36 cellular contexts compared by ENCODE assay signal in genomic region chr1:78240755-78241154, GRCh38.
DNase-seq lines count a peak whose midpoint lies in the region; ATAC-seq, FAIRE-seq and TF ChIP-seq lines count a peak whose summit lies in the region.
"Had no signal": no experiment of that assay in that cellular context is flagged by ENCODE, and none has a peak within 500 bp of the region (broad histone marks: within the 10 kb centered on the region; RNA-seq: fewer than 3 reads in every experiment).

No MANE protein-coding gene starts in this region.

- H3K27ac ChIP-seq in HepG2 (ENCODE audit: extremely low read length, insufficient read depth, low read length): no peak overlapping the region
- no peak overlapping the region for H3K27ac ChIP-seq in right lobe of liver
- H3K27ac ChIP-seq in neural progenitor cell: no peak overlapping the region
- H3K27ac ChIP-seq: cardiac muscle cell, coronary artery, epithelial cell of prostate, psoas muscle, upper lobe of right lung had no signal

- no peak overlapping the region for H3K4me3 Mint-ChIP-seq in neural progenitor cell
- H3K4me3 Mint-ChIP-seq: activated CD8-positive, alpha-beta T cell treated with anti-CD3 and anti-CD28 coated beads for 36 hours; B cell; CD8-positive, alpha-beta T cell; naive B cell; stimulated activated memory B cell treated with anti-CD40 and anti-IgM and Interleukin-4, amounts not matched to agents 10 μg/mL and 1 μg/mL and 100 μg/mL, for 72 hours had no signal

- TF ChIP-seq RAD21 in HepG2 (CRISPR knock-in tag; IDR thresholded peaks at IDR 0.05): no peak

- TF ChIP-seq EP300 in HepG2 (IDR thresholded peaks at IDR 0.05; ENCODE audit: low read depth in 2 of 2, low read length in 2 of 2): no peak
- no peak for TF ChIP-seq EP300 in HepG2 (CRISPR knock-in tag; IDR thresholded peaks at IDR 0.05; ENCODE audit: borderline replicate concordance)

- H4K20me1 ChIP-seq in HepG2 (ENCODE audit: insufficient read depth, low read length) (no peaks in the 10 kb centered on the region), neural progenitor cell (ENCODE audit: low read depth) (no peaks in the 10 kb centered on the region)

- CTCF ChIA-PET in HepG2 (lab: Yijun Ruan, JAX; ENCODE audit: low intra/inter-chr PET ratio, low total read pairs): no interaction called here

- DNase-seq in HepG2 (ENCODE audit: low spot score): no peak
- no peak for DNase-seq in right lobe of liver
- peak; percentile 61 for DNase-seq in choroid plexus epithelial cell (ENCODE audit: low read depth)
- peak; percentile 30 for DNase-seq in neural progenitor cell (ENCODE audit: low spot score)
- DNase-seq in effector CD8-positive, alpha-beta T cell (lab: John Stamatoyannopoulos, UW): no peak
- DNase-seq in activated CD4-positive, alpha-beta T cell treated with anti-CD3 and anti-CD28 coated beads, Interleukin-2, amount 50 U/mL, for 4 hours: no peak
- no peak for DNase-seq in NCI-H69 (lab: John Stamatoyannopoulos, UW)
- DNase-seq: 8988T; activated CD4-positive, alpha-beta T cell treated with anti-CD3 and anti-CD28 coated beads for 1 hour; activated CD8-positive, alpha-beta T cell treated with anti-CD3 and anti-CD28 coated beads for 36 hours; activated naive CD4-positive, alpha-beta T cell treated with anti-CD3 and anti-CD28 coated beads, Interleukin-2, amount 50 U/mL, for 16 hours; amniotic stem cell; CD8-positive, alpha-beta T cell; DMS 273 treated with DMSO at 0.1 percent for 48 hours; effector memory CD4-positive, alpha-beta T cell; HCEC 1CT; heart left ventricle; KG1; kidney; naive B cell; NCI-H1105; NCI-H2029; NCI-H524 treated with DMSO at 0.1 percent for 48 hours; NK-92 treated with Interleukin-12 subunit alpha and Interleukin-12 subunit beta, amount 100 ng/mL, for 24 hours; psoas muscle; stimulated activated CD4-positive, alpha-beta T cell treated with anti-CD3 and anti-CD28 coated beads, Interleukin-15, amount 100 ng/mL, for 24 hours; upper lobe of right lung had no signal

- H3K9me3 ChIP-seq in HepG2 (ENCODE audit: low read length) (no peaks in the 10 kb centered on the region), right lobe of liver (no peaks in the 10 kb centered on the region), neural progenitor cell (ENCODE audit: low read depth) (no peaks in the 10 kb centered on the region)
- H3K9me3 ChIP-seq: psoas muscle, upper lobe of right lung had no signal

- H2AFZ ChIP-seq in HepG2 (ENCODE audit: low read length) (no peak overlapping the region), neural progenitor cell (replicated peaks) (peak overlapping the region; percentile 55)

- H3K27ac Mint-ChIP-seq in neural progenitor cell: no peak overlapping the region
- H3K27ac Mint-ChIP-seq: activated CD8-positive, alpha-beta T cell treated with anti-CD3 and anti-CD28 coated beads for 36 hours; activated T-helper 2 cell treated with anti-CD3 and anti-CD28 coated beads, Interferon-gamma antibody, Interleukin-2, Interleukin-4, amounts not matched to agents 10 μg/mL and 5 μg/mL and 100 μg/mL, durations not matched to agents 14 hours and 24 hours and 36 hours; B cell; CD8-positive, alpha-beta T cell; stimulated activated memory B cell treated with anti-CD40 and anti-IgM and Interleukin-4, amounts not matched to agents 10 μg/mL and 1 μg/mL and 100 μg/mL, for 72 hours had no signal

- peak; percentile 32; the same call in 1 of the 3 replicates for ATAC-seq in HepG2
- ATAC-seq in right lobe of liver: no peak
- ATAC-seq in GM18861 (IDR thresholded peaks at IDR 0.05; ENCODE audit: unreplicated experiment): no peak
- ATAC-seq: activated CD8-positive, alpha-beta T cell treated with anti-CD3 and anti-CD28 coated beads for 36 hours; CD8-positive, alpha-beta T cell; heart left ventricle; psoas muscle; Right ventricle myocardium inferior; stimulated activated memory B cell treated with anti-CD40 and anti-IgM and Interleukin-4, amounts not matched to agents 10 μg/mL and 1 μg/mL and 100 μg/mL, for 72 hours; upper lobe of right lung had no signal

- no peak for TF ChIP-seq POLR2A in HepG2 (IDR thresholded peaks at IDR 0.05; ENCODE audit: insufficient read depth in 1 of 2, low read depth in 2 of 2, low read length in 2 of 2)
- no peak for TF ChIP-seq POLR2A in right lobe of liver (IDR thresholded peaks at IDR 0.05)

- TF ChIP-seq CTCF in HepG2 (CRISPR knock-in tag; IDR thresholded peaks at IDR 0.05): no peak
- TF ChIP-seq CTCF in right lobe of liver (IDR thresholded peaks at IDR 0.05): no peak
- no peak for TF ChIP-seq CTCF in choroid plexus epithelial cell (conservative IDR thresholded peaks at IDR 0.05; ENCODE audit: low read depth, low read length)
- no peak for TF ChIP-seq CTCF in neural progenitor cell (IDR thresholded peaks at IDR 0.05)

- intact Hi-C loops in HepG2 (cut with micrococcal nuclease; ENCODE audit: unreplicated experiment): no loop called here
- intact Hi-C loops in right lobe of liver (cut with DNase I): no loop called here

- in situ Hi-C loops in HepG2 (cut with HindIII; ENCODE audit: extremely low pct_ligation_motif_present, low pct_unique_long_range_greater_than_20kb): no loop called here

- H3K4me3 ChIP-seq in HepG2 (replicated peaks in 1 of 3; ENCODE audit: insufficient read depth in 1 of 3, low read depth in 2 of 3, low read length in 3 of 3): no peak overlapping the region
- H3K4me3 ChIP-seq in right lobe of liver: no peak overlapping the region
- H3K4me3 ChIP-seq in choroid plexus epithelial cell (ENCODE audit: low read depth, low read length): no peak overlapping the region
- H3K4me3 ChIP-seq in neural progenitor cell: no peak overlapping the region
- H3K4me3 ChIP-seq: cardiac muscle cell, coronary artery, heart left ventricle, psoas muscle, upper lobe of right lung had no signal

- POLR2A ChIA-PET in HepG2 (lab: Yijun Ruan, JAX): no interaction called here

- H3K4me1 ChIP-seq in HepG2 (ENCODE audit: insufficient read depth, low read length) (no peaks in the 10 kb centered on the region), right lobe of liver (peaks cover 0 to 19% (median 7%) of the 10 kb centered on the region in 4 donors), neural progenitor cell (no peaks in the 10 kb centered on the region)
- H3K4me1 ChIP-seq: psoas muscle, upper lobe of right lung had no signal

- no peaks in the 10 kb centered on the region for H3K36me3 Mint-ChIP-seq in neural progenitor cell
- H3K36me3 Mint-ChIP-seq: CD8-positive, alpha-beta T cell; naive B cell; stimulated activated memory B cell treated with anti-CD40 and anti-IgM and Interleukin-4, amounts not matched to agents 10 μg/mL and 1 μg/mL and 100 μg/mL, for 72 hours had no signal

- H3K27me3 ChIP-seq in HepG2 (ENCODE audit: control insufficient read depth in 1 of 2, insufficient read depth in 2 of 2, low read length in 2 of 2) (no peaks in the 10 kb centered on the region), right lobe of liver (no peaks in the 10 kb centered on the region), neural progenitor cell (peaks cover 60% of the 10 kb centered on the region)
- H3K27me3 ChIP-seq: heart left ventricle, upper lobe of right lung had no signal

- H3K9me3 Mint-ChIP-seq in neural progenitor cell: no peaks in the 10 kb centered on the region
- H3K9me3 Mint-ChIP-seq: activated T-helper 2 cell treated with anti-CD3 and anti-CD28 coated beads, Interferon-gamma antibody, Interleukin-2, Interleukin-4, amounts not matched to agents 10 μg/mL and 5 μg/mL and 100 μg/mL, durations not matched to agents 14 hours and 24 hours and 36 hours had no signal

- H3K36me3 ChIP-seq in HepG2 (replicated peaks in 1 of 2; ENCODE audit: control insufficient read depth in 1 of 2, insufficient read depth in 2 of 2, low read length in 2 of 2) (no peaks in the 10 kb centered on the region), right lobe of liver (no peaks in the 10 kb centered on the region), neural progenitor cell (no peaks in the 10 kb centered on the region)
- H3K36me3 ChIP-seq: cardiac muscle cell, heart left ventricle, upper lobe of right lung had no signal

- no peaks in the 10 kb centered on the region for H3F3A ChIP-seq in neural progenitor cell (ENCODE audit: low read depth)

- FAIRE-seq in HepG2 (lab: Jason Lieb, UNC): no peak
- FAIRE-seq: GM12891, kidney had no signal

- no peak overlapping the region for H3K9ac ChIP-seq in HepG2 (ENCODE audit: insufficient read depth, low read depth, low read length)
- no peak overlapping the region for H3K9ac ChIP-seq in neural progenitor cell

- no peaks in the 10 kb centered on the region for H3K27me3 Mint-ChIP-seq in neural progenitor cell (ENCODE audit: insufficient read depth, low read depth)
- H3K27me3 Mint-ChIP-seq: activated CD8-positive, alpha-beta T cell treated with anti-CD3 and anti-CD28 coated beads for 36 hours; naive B cell; stimulated activated memory B cell treated with anti-CD40 and anti-IgM and Interleukin-4, amounts not matched to agents 10 μg/mL and 1 μg/mL and 100 μg/mL, for 72 hours had no signal

- no peaks in the 10 kb centered on the region for H3K4me1 Mint-ChIP-seq in neural progenitor cell
- H3K4me1 Mint-ChIP-seq: B cell; naive B cell; stimulated activated memory B cell treated with anti-CD40 and anti-IgM and Interleukin-4, amounts not matched to agents 10 μg/mL and 1 μg/mL and 100 μg/mL, for 72 hours had no signal

- 20% methylated on average over 2 of the region's 3 CpGs for WGBS in HepG2 (ENCODE audit: low lambda C conversion rate)
- WGBS in right lobe of liver (ENCODE audit: insufficient coverage, low coverage, low lambda C conversion rate, missing lambda C conversion rate): 67% methylated on average over 3 of the region's 3 CpGs

- H3K4me2 ChIP-seq in HepG2 (ENCODE audit: low read depth, low read length): no peak overlapping the region
- H3K4me2 ChIP-seq in neural progenitor cell: no peak overlapping the region

- BruUV-seq in HepG2 (replicated peaks; lab: Mats Ljungman, UMichigan): no TSS peak

- H3K79me2 ChIP-seq in HepG2 (ENCODE audit: insufficient read depth, low read length) (no peaks in the 10 kb centered on the region), neural progenitor cell (ENCODE audit: low read depth) (no peaks in the 10 kb centered on the region)

TF ChIP-seq in HepG2, 621 proteins besides CTCF, POLR2A, EP300 and RAD21 (continues in another document):
- TF ChIP-seq TEAD2 (CRISPR knock-in tag; IDR thresholded peaks at IDR 0.05): no peak
- no peak for TF ChIP-seq MXI1 (IDR thresholded peaks at IDR 0.05; ENCODE audit: borderline replicate concordance, low read depth, low read length)
- no peak for TF ChIP-seq ZNF12 (CRISPR knock-in tag; IDR thresholded peaks at IDR 0.05)
- TF ChIP-seq CHD2 (IDR thresholded peaks at IDR 0.05; ENCODE audit: low read depth, low read length): no peak
- no peak for TF ChIP-seq CHCHD3 (CRISPR knock-in tag; IDR thresholded peaks at IDR 0.05)
- no peak for TF ChIP-seq DDIT3 (CRISPR knock-in tag; IDR thresholded peaks at IDR 0.05)

Comparison
In these comparisons a context has a peak if more than half of its experiments do, and no peak if none do; other contexts are left out.
1. DNase-seq: peak in choroid plexus epithelial cell (single experiment) and neural progenitor cell (single experiment); none in HepG2 (single experiment), right lobe of liver (0 of 3), effector CD8-positive, alpha-beta T cell (single experiment), activated CD4-positive, alpha-beta T cell treated with anti-CD3 and anti-CD28 coated beads, Interleukin-2, amount 50 U/mL, for 4 hours (0 of 2) and NCI-H69 (single experiment).